In the genomic region with DNA sequence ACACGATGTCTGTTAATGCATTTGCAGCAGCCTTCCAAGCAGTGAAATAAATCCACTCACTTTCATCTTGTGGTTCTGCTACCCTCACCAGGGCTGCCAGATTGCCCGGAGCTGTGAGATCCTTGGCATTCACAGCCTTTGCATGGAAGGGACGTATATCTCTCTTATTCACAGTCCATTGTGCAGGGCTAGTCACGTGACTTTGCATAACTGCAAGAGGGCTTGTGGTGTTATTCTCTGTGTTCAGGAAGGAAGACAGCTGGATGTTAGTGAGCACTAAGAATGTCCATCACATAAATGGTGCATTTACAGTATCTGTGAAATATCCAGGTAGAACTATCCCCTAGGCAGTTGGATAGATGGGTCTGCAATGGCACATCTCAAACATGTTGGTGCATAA, we compare ENCODE assay signal across 20 cellular contexts.
"Had no signal": no experiment of that assay in that cellular context is flagged by ENCODE, and none has a peak within 500 bp of the region (broad histone marks: within the 10 kb centered on the region; RNA-seq: fewer than 3 reads in every experiment).

No MANE protein-coding gene starts in this region.

- H3K4me3 Mint-ChIP-seq: naive thymus-derived CD8-positive, alpha-beta T cell; stimulated activated naive CD8-positive, alpha-beta T cell treated with anti-CD3 and anti-CD28 coated beads, Interleukin-15, Interleukin-2, amounts not matched to agents 100 ng/mL and 50 ng/mL, for 24 hours had no signal

- H3K4me1 Mint-ChIP-seq: naive thymus-derived CD8-positive, alpha-beta T cell had no signal

- H3K9me3 ChIP-seq: heart left ventricle, mucosa of descending colon, ovary, right atrium auricular region, tibial artery, upper lobe of left lung had no signal

- H3K4me1 ChIP-seq: heart left ventricle, right atrium auricular region, tibial artery, upper lobe of left lung had no signal

- ATAC-seq: heart left ventricle; left lobe of liver; mucosa of descending colon; naive thymus-derived CD8-positive, alpha-beta T cell had no signal

- FAIRE-seq: colon, frontal cortex, islet of Langerhans, small intestine had no signal

- DNase-seq: cerebellar nuclear complex; dorsolateral prefrontal cortex; effector CD8-positive, alpha-beta T cell; heart left ventricle; hypothalamus; kidney glomerular epithelial cell; mucosa of descending colon; naive thymus-derived CD8-positive, alpha-beta T cell; nucleus accumbens; ovary; small intestine; stimulated activated CD4-positive, alpha-beta T cell treated with anti-CD3 and anti-CD28 coated beads, Interleukin-12 subunit alpha, Interleukin-12 subunit beta, amount 100 ng/mL, for 4 hours; tibial artery; upper lobe of left lung had no signal

- H3K36me3 ChIP-seq: heart left ventricle, ovary, right atrium auricular region, tibial artery, upper lobe of left lung had no signal

- H3K27ac ChIP-seq: dorsolateral prefrontal cortex, heart left ventricle, ovary, right atrium auricular region, tibial artery, upper lobe of left lung had no signal

- H3K27me3 ChIP-seq: ovary, right atrium auricular region, upper lobe of left lung had no signal

- H3K9me3 Mint-ChIP-seq: stimulated activated naive CD8-positive, alpha-beta T cell treated with anti-CD3 and anti-CD28 coated beads, Interleukin-15, Interleukin-2, amounts not matched to agents 100 ng/mL and 50 ng/mL, for 24 hours had no signal

- H3K27ac Mint-ChIP-seq: naive thymus-derived CD8-positive, alpha-beta T cell; stimulated activated naive CD8-positive, alpha-beta T cell treated with anti-CD3 and anti-CD28 coated beads, Interleukin-15, Interleukin-2, amounts not matched to agents 100 ng/mL and 50 ng/mL, for 24 hours had no signal

- H3K4me3 ChIP-seq: dorsolateral prefrontal cortex, heart left ventricle, mucosa of descending colon, ovary, right atrium auricular region, tibial artery, upper lobe of left lung had no signal

- H3K36me3 Mint-ChIP-seq: naive thymus-derived CD8-positive, alpha-beta T cell had no signal
